ENCODE assay signal across 8 cellular contexts in genomic region chr11:36455658-36456111, GRCh38. TPM values are rescaled to one million over a fixed set of nuclear protein-coding genes. Genes with fewer than 3 reads are reported as not detected.
DNase-seq lines count a peak whose midpoint lies in the region; ATAC-seq and TF ChIP-seq lines count a peak whose summit lies in the region.

No MANE protein-coding gene starts in this region.

- peaks cover 50% of the 10 kb centered on the region for H3K4me1 ChIP-seq in PC-9 (replicated peaks; ENCODE audit: insufficient read depth)

- no peaks in the 10 kb centered on the region for H3K36me3 Mint-ChIP-seq in Calu3 (ENCODE audit: insufficient read depth, unreplicated experiment)
- peaks cover 18% of the 10 kb centered on the region for H3K36me3 Mint-ChIP-seq in nephron progenitor cell (ENCODE audit: low read depth)
- peaks cover 12% of the 10 kb centered on the region for H3K36me3 Mint-ChIP-seq in activated CD4-positive, alpha-beta T cell treated with anti-CD3 and anti-CD28 coated beads for 36 hours (ENCODE audit: low read depth)

- peaks cover 26% of the 10 kb centered on the region; the same call in 1 of the 2 replicates for H3F3A ChIP-seq in PC-9 (ENCODE audit: insufficient read depth, low read depth)

- H3K79me2 ChIP-seq in PC-9 (ENCODE audit: low read depth) = no peaks in the 10 kb centered on the region

- H3K4me3 ChIP-seq in PC-9 = no peak overlapping the region

- no peaks in the 10 kb centered on the region for H3K36me3 ChIP-seq in PC-9 (ENCODE audit: low read depth)

- DNase-seq in Calu3 (peak; percentile 20), PC-9 (peak; percentile 88 to 93), nephron progenitor cell (peak; percentile 34)
- no peak for DNase-seq in activated CD4-positive, alpha-beta T cell treated with anti-CD3 and anti-CD28 coated beads for 36 hours

- H3K9me3 Mint-ChIP-seq in Calu3 (ENCODE audit: low read depth, unreplicated experiment) (no peaks in the 10 kb centered on the region), nephron progenitor cell (no peaks in the 10 kb centered on the region)
- H3K9me3 Mint-ChIP-seq in activated CD4-positive, alpha-beta T cell treated with anti-CD3 and anti-CD28 coated beads for 36 hours (ENCODE audit: low read depth) = no peaks in the 10 kb centered on the region

- peak overlapping the region; percentile 59 for H3K27ac ChIP-seq in PC-9

- peak overlapping the region; percentile 36; the same call in 1 of the 2 replicates for H2AFZ ChIP-seq in PC-9

- no peaks in the 10 kb centered on the region for H3K9me2 ChIP-seq in PC-9 (ENCODE audit: insufficient read depth)

- H3K9me3 ChIP-seq in PC-9 (ENCODE audit: insufficient read depth, low read depth) = no peaks in the 10 kb centered on the region

- no peak overlapping the region for H3K27ac Mint-ChIP-seq in Calu3 (ENCODE audit: unreplicated experiment)
- H3K27ac Mint-ChIP-seq in nephron progenitor cell = peak overlapping the region; percentile 97
- no peak overlapping the region for H3K27ac Mint-ChIP-seq in activated CD4-positive, alpha-beta T cell treated with anti-CD3 and anti-CD28 coated beads for 36 hours

- H4K20me1 ChIP-seq in PC-9 (ENCODE audit: insufficient read depth) = no peaks in the 10 kb centered on the region

- TF ChIP-seq CTCF in Calu3 (IDR thresholded peaks at IDR 0.05; ENCODE audit: unreplicated experiment) (no peak), PC-9 (conservative IDR thresholded peaks at IDR 0.05) (no peak), nephron progenitor cell (IDR thresholded peaks at IDR 0.05) (no peak)

- H3K27me3 Mint-ChIP-seq in Calu3 (ENCODE audit: unreplicated experiment) (no peaks in the 10 kb centered on the region), nephron progenitor cell (ENCODE audit: low read depth, poor library complexity) (no peaks in the 10 kb centered on the region)
- no peaks in the 10 kb centered on the region for H3K27me3 Mint-ChIP-seq in activated CD4-positive, alpha-beta T cell treated with anti-CD3 and anti-CD28 coated beads for 36 hours

- H3K4me1 Mint-ChIP-seq in Calu3 (ENCODE audit: low read depth, unreplicated experiment) = peaks cover 35% of the 10 kb centered on the region
- peaks cover 72% of the 10 kb centered on the region for H3K4me1 Mint-ChIP-seq in nephron progenitor cell
- peaks cover 35% of the 10 kb centered on the region for H3K4me1 Mint-ChIP-seq in activated CD4-positive, alpha-beta T cell treated with anti-CD3 and anti-CD28 coated beads for 36 hours

- H3K4me3 Mint-ChIP-seq in Calu3 (ENCODE audit: low read depth, unreplicated experiment) (no peak overlapping the region), nephron progenitor cell (peak overlapping the region; percentile 19)
- H3K4me3 Mint-ChIP-seq in activated CD4-positive, alpha-beta T cell treated with anti-CD3 and anti-CD28 coated beads for 36 hours = no peak overlapping the region

- intact Hi-C loops in Calu3 (cut with micrococcal nuclease; ENCODE audit: unreplicated experiment) = no loop called here
- intact Hi-C loops in PC-9 (cut with micrococcal nuclease; ENCODE audit: unreplicated experiment) = no loop called here
- intact Hi-C loops in activated CD4-positive, alpha-beta T cell treated with anti-CD3 and anti-CD28 coated beads for 36 hours (cut with DNase I, micrococcal nuclease) = no loop called here

- peak overlapping the region; percentile 48 for H3K4me2 ChIP-seq in PC-9

- ATAC-seq in esophagus mucosa (peak; percentile 62), GM18867 (IDR thresholded peaks at IDR 0.05; ENCODE audit: unreplicated experiment) (no peak), GM18873 (IDR thresholded peaks at IDR 0.05; ENCODE audit: low FRiP score, unreplicated experiment) (no peak), HG03108 (IDR thresholded peaks at IDR 0.05; ENCODE audit: unreplicated experiment) (no peak)
- no peak for ATAC-seq in activated CD4-positive, alpha-beta T cell treated with anti-CD3 and anti-CD28 coated beads for 36 hours

- H3K27me3 ChIP-seq in PC-9 (ENCODE audit: insufficient read depth, low read depth) = no peaks in the 10 kb centered on the region

- CTCF ChIA-PET in Calu3 (lab: Charles Lee) (no interaction called here), PC-9 (lab: Charles Lee) (interaction anchor here (0.5 to 0.9 kb wide), 4 partner anchors 19 to 197 kb away, joined by 3 to 5 read pairs (median 4); no protein-coding TSS in a partner anchor)
- CTCF ChIA-PET in activated CD4-positive, alpha-beta T cell treated with anti-CD3 and anti-CD28 coated beads for 36 hours (lab: Charles Lee) = interaction anchor here (0.6 kb wide), 1 partner anchor 20 kb away, joined by 3 read pairs; no protein-coding TSS in a partner anchor

- no TSS peak for BruUV-seq in Calu3 (replicated peaks; lab: Mats Ljungman, UMichigan)
- BruUV-seq in PC-9 (replicated peaks; lab: Mats Ljungman, UMichigan) = no TSS peak

- POLR2A ChIA-PET in PC-9 (lab: Charles Lee; ENCODE audit: unreplicated experiment) = interaction anchor here (0.6 kb wide), 1 partner anchor 9 kb away, joined by 3 read pairs; no protein-coding TSS in a partner anchor
- POLR2A ChIA-PET in activated CD4-positive, alpha-beta T cell treated with anti-CD3 and anti-CD28 coated beads for 36 hours (lab: Charles Lee) = no interaction called here

RNA-seq across cellular contexts. Expression of gene TRAF6, which starts 54.4 kb away (rescaled TPM):
- 13.5 and 14.8 TPM in 2 replicates for total RNA-seq in Calu3 (2022)
- 8.0 and 9.2 TPM in 2 replicates for total RNA-seq in PC-9 (2021)
- 7.9 TPM for total RNA-seq in esophagus mucosa
- 10 to 100 TPM; 11.1 to 12.5 TPM for total RNA-seq in activated CD4-positive, alpha-beta T cell treated with anti-CD3 and anti-CD28 coated beads for 36 hours
